ENCODE assay signal across 15 cellular contexts in the genomic region with DNA sequence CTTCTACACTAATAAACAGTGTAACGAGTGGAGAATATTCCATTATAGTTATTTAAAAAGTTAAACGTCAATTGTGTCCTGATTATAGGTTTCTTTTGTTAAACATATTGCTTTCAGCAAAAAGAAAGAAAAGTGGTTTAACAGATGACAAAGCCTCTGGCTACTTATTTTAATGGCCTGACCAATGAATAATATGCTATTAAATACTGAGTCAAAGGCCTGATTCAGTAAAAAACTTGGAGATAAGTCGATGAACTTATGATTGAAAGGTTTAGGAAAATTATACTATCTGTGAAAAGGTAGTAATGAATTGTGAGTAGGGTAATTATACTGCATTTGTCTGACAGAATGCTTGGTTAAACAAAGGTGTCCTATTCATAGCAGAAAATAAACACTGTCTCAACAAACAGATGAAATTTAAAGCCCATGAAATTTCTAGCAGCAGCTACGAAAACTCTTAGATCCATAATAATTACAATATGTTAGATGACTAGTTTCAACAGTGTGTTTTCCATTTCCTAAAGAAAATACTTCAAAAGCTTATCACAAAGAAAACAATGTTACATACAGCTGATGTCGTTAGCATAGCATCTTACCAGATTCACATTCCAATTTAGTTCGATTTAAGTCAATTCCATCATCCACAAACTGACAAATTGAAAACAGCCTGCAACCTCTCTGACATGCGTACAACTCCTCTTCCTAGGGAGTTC. TPM values are rescaled to one million over a fixed set of nuclear protein-coding genes. Genes with fewer than 3 reads are reported as not detected.
A peak's percentile ranks its signal among the peaks of the same experiment; 100 is the strongest.
DNase-seq lines count a peak whose midpoint lies in the region; ATAC-seq, FAIRE-seq and TF ChIP-seq lines count a peak whose summit lies in the region.
"Had no signal": no experiment of that assay in that cellular context is flagged by ENCODE, and none has a peak within 500 bp of the region (broad histone marks: within the 10 kb centered on the region; RNA-seq: fewer than 3 reads in every experiment).

No MANE protein-coding gene starts in this region.

- H3K4me3 Mint-ChIP-seq in progenitor cell of endocrine pancreas (ENCODE audit: low read depth): no peak overlapping the region

- peak overlapping the region; percentile 47 for H3K27ac Mint-ChIP-seq in progenitor cell of endocrine pancreas

- in situ Hi-C loops in HepG2 (cut with HindIII; ENCODE audit: extremely low pct_ligation_motif_present, low pct_unique_long_range_greater_than_20kb): no loop called here

- no peak overlapping the region for H2AFZ ChIP-seq in HepG2 (ENCODE audit: low read length)

- no peak overlapping the region for H3K4me3 ChIP-seq in HepG2 (replicated peaks in 1 of 3; ENCODE audit: insufficient read depth in 1 of 3, low read depth in 2 of 3, low read length in 3 of 3)
- H3K4me3 ChIP-seq: testis had no signal

- H4K20me1 ChIP-seq in HepG2 (ENCODE audit: insufficient read depth, low read length): peaks cover 5% of the 10 kb centered on the region

- ATAC-seq in HepG2 (no peak), HG03521 (IDR thresholded peaks at IDR 0.05; ENCODE audit: unreplicated experiment) (no peak)

- DNase-seq in HS-5 (ENCODE audit: low read depth) (peak; percentile 22), NCI-H748 treated with DMSO at 0.1 percent for 48 hours (lab: John Stamatoyannopoulos, UW) (peak; percentile 78), caudate nucleus (lab: John Stamatoyannopoulos, UW) (no peak), progenitor cell of endocrine pancreas (ENCODE audit: low spot score, unreplicated experiment) (no peak), HepG2 (ENCODE audit: low spot score) (no peak), cerebellum (ENCODE audit: low spot score) (no peak)
- DNase-seq: aorta, hippocampal formation, mesendoderm, testis had no signal

- 89% methylated on average over 7 of the region's 7 CpGs for WGBS in HepG2 (ENCODE audit: low lambda C conversion rate)

- TF ChIP-seq CTCF in progenitor cell of endocrine pancreas (IDR thresholded peaks at IDR 0.05; ENCODE audit: unreplicated experiment) (no peak), HepG2 (CRISPR knock-in tag; IDR thresholded peaks at IDR 0.05) (no peak)

- H3K36me3 ChIP-seq in HepG2 (replicated peaks in 1 of 2; ENCODE audit: control insufficient read depth in 1 of 2, insufficient read depth in 2 of 2, low read length in 2 of 2): peaks cover 5 to 27% of the 10 kb centered on the region in 2 experiments

- no peak overlapping the region for H3K9ac ChIP-seq in HepG2 (ENCODE audit: insufficient read depth, low read depth, low read length)

- no peaks in the 10 kb centered on the region for H3K9me3 ChIP-seq in HepG2 (ENCODE audit: low read length)
- H3K9me3 ChIP-seq: testis had no signal

- TF ChIP-seq POLR2A in HepG2 (IDR thresholded peaks at IDR 0.05; ENCODE audit: insufficient read depth in 1 of 2, low read depth in 2 of 2, low read length in 2 of 2): no peak

- POLR2A ChIA-PET in HepG2 (lab: Yijun Ruan, JAX): no interaction called here

- no peaks in the 10 kb centered on the region for H3K27me3 Mint-ChIP-seq in progenitor cell of endocrine pancreas

- TF ChIP-seq EP300 in HepG2 (IDR thresholded peaks at IDR 0.05; ENCODE audit: low read depth in 2 of 2, low read length in 2 of 2) (no peak), HepG2 (CRISPR knock-in tag; IDR thresholded peaks at IDR 0.05; ENCODE audit: borderline replicate concordance) (no peak)

- no peak for FAIRE-seq in HepG2 (lab: Jason Lieb, UNC)
- FAIRE-seq: D721Med, H1 had no signal

- CTCF ChIA-PET in HepG2 (lab: Yijun Ruan, JAX; ENCODE audit: low intra/inter-chr PET ratio, low total read pairs): no interaction called here

- H3K4me1 ChIP-seq in HepG2 (ENCODE audit: insufficient read depth, low read length): peaks cover 29% of the 10 kb centered on the region

- H3K4me2 ChIP-seq in HepG2 (ENCODE audit: low read depth, low read length): no peak overlapping the region

- no peaks in the 10 kb centered on the region for H3K9me3 Mint-ChIP-seq in progenitor cell of endocrine pancreas (ENCODE audit: low read depth)

- TF ChIP-seq RAD21 in HepG2 (CRISPR knock-in tag; IDR thresholded peaks at IDR 0.05): no peak

- H3K27ac ChIP-seq in caudate nucleus (ENCODE audit: low read depth, low read length): peak overlapping the region; percentile 22
- no peak overlapping the region for H3K27ac ChIP-seq in HepG2 (ENCODE audit: extremely low read length, insufficient read depth, low read length)
- H3K27ac ChIP-seq: testis had no signal

- intact Hi-C loops in HepG2 (cut with micrococcal nuclease; ENCODE audit: unreplicated experiment): no loop called here

- peaks cover 66% of the 10 kb centered on the region for H3K79me2 ChIP-seq in HepG2 (ENCODE audit: insufficient read depth, low read length)

- no TSS peak for BruUV-seq in HepG2 (replicated peaks; lab: Mats Ljungman, UMichigan)

- no peaks in the 10 kb centered on the region; a peak in 1 of 5 replicates for H3K27me3 ChIP-seq in HepG2 (ENCODE audit: control insufficient read depth in 1 of 2, insufficient read depth in 2 of 2, low read length in 2 of 2)
- H3K27me3 ChIP-seq: testis had no signal

- H3K36me3 Mint-ChIP-seq in progenitor cell of endocrine pancreas (ENCODE audit: insufficient read depth): peaks cover 9% of the 10 kb centered on the region

- H3K4me1 Mint-ChIP-seq in progenitor cell of endocrine pancreas (ENCODE audit: low read depth): peaks cover 7% of the 10 kb centered on the region

RNA-seq across cellular contexts. Expression of a gene that starts 6.2 kb away (rescaled TPM):
- total RNA-seq in progenitor cell of endocrine pancreas: 196 and 205 TPM in 2 replicates
- total RNA-seq in HepG2 (2016; rRNA removed; fragmentation: Illumina TruSeq; extraction: Trizol): 98.2 and 147 TPM in 2 replicates
- total RNA-seq in HepG2 (2016; cell fraction: cytosol; rRNA removed; fragmentation: Illumina TruSeq; extraction: Trizol; ENCODE audit: low read depth): 69.6 and 74.1 TPM in 2 replicates
- 103 and 155 TPM in 2 replicates for total RNA-seq in HepG2 (2016; cell fraction: insoluble cytoplasmic fraction; rRNA removed; fragmentation: Illumina TruSeq; extraction: Trizol)
- total RNA-seq in HepG2 (2016; cell fraction: membrane; rRNA removed; fragmentation: Illumina TruSeq; extraction: Trizol): 71.1 and 72.1 TPM in 2 replicates
- 118 and 122 TPM in 2 replicates for total RNA-seq in HepG2 (2016; cell fraction: nucleus; rRNA removed; fragmentation: Illumina TruSeq; extraction: Trizol)
- polyA plus RNA-seq in HepG2 (2011; rRNA removed): 354 and 363 TPM in 2 replicates
- 200 and 292 TPM in 2 replicates for polyA plus RNA-seq in HepG2 (2011; cell fraction: cytosol; rRNA removed)
- 51.7 and 67.8 TPM in 2 replicates for polyA plus RNA-seq in HepG2 (2011; cell fraction: nucleus; rRNA removed)
- polyA plus RNA-seq in HepG2 (2012): 215 and 233 TPM in 2 replicates
- 60.3 and 66.9 TPM in 2 replicates for polyA plus RNA-seq in HepG2 (2016; cell fraction: cytosol; fragmentation: Illumina TruSeq; extraction: Trizol; ENCODE audit: low read depth)
- 85.0 and 92.7 TPM in 2 replicates for polyA plus RNA-seq in HepG2 (2016; cell fraction: insoluble cytoplasmic fraction; fragmentation: Illumina TruSeq; extraction: Trizol; ENCODE audit: low read depth)
- polyA plus RNA-seq in HepG2 (2016; cell fraction: membrane; fragmentation: Illumina TruSeq; extraction: Trizol; ENCODE audit: low read depth): 53.7 and 61.9 TPM in 2 replicates
- 154 and 158 TPM in 2 replicates for polyA plus RNA-seq in HepG2 (2016; cell fraction: nucleus; fragmentation: Illumina TruSeq; extraction: Trizol; ENCODE audit: insufficient read depth, low read depth)
- 163 and 204 TPM in 2 replicates for polyA minus RNA-seq in HepG2 (2011; rRNA and poly(A)+ RNA removed; ENCODE audit: low replicate concordance)
- polyA minus RNA-seq in HepG2 (2011; cell fraction: cytosol; rRNA and poly(A)+ RNA removed): 93.6 and 117 TPM in 2 replicates
- 36.6 and 61.8 TPM in 2 replicates for polyA minus RNA-seq in HepG2 (2011; cell fraction: nucleus; rRNA and poly(A)+ RNA removed)
- 72.4 TPM for total RNA-seq in cerebellum

RNA-seq across cellular contexts. Expression of a gene that starts 6.6 kb away (rescaled TPM):
- total RNA-seq in progenitor cell of endocrine pancreas (6.5 and 6.7 TPM in 2 replicates), HepG2 (2016; rRNA removed; fragmentation: Illumina TruSeq; extraction: Trizol) (5.0 and 6.1 TPM in 2 replicates), cerebellum (7.8 TPM)
- 0.51 and 0.88 TPM in 2 replicates for total RNA-seq in HepG2 (2016; cell fraction: cytosol; rRNA removed; fragmentation: Illumina TruSeq; extraction: Trizol; ENCODE audit: low read depth)
- 4.8 and 6.8 TPM in 2 replicates for total RNA-seq in HepG2 (2016; cell fraction: insoluble cytoplasmic fraction; rRNA removed; fragmentation: Illumina TruSeq; extraction: Trizol)
- 1.6 and 1.8 TPM in 2 replicates for total RNA-seq in HepG2 (2016; cell fraction: membrane; rRNA removed; fragmentation: Illumina TruSeq; extraction: Trizol)
- total RNA-seq in HepG2 (2016; cell fraction: nucleus; rRNA removed; fragmentation: Illumina TruSeq; extraction: Trizol): 2.0 and 3.7 TPM in 2 replicates
- polyA plus RNA-seq in HepG2 (2011; rRNA removed): 3.6 and 3.8 TPM in 2 replicates
- 2.2 and 2.3 TPM in 2 replicates for polyA plus RNA-seq in HepG2 (2011; cell fraction: cytosol; rRNA removed)
- polyA plus RNA-seq in HepG2 (2011; cell fraction: nucleus; rRNA removed): 3.6 and 4.3 TPM in 2 replicates
- polyA plus RNA-seq in HepG2 (2012): 1.6 and 2.4 TPM in 2 replicates
- 0.37 and 0.94 TPM in 2 replicates for polyA plus RNA-seq in HepG2 (2016; cell fraction: cytosol; fragmentation: Illumina TruSeq; extraction: Trizol; ENCODE audit: low read depth)
- polyA plus RNA-seq in HepG2 (2016; cell fraction: insoluble cytoplasmic fraction; fragmentation: Illumina TruSeq; extraction: Trizol; ENCODE audit: low read depth): 5.2 and 8.7 TPM in 2 replicates
- 1.3 and 1.5 TPM in 2 replicates for polyA plus RNA-seq in HepG2 (2016; cell fraction: membrane; fragmentation: Illumina TruSeq; extraction: Trizol; ENCODE audit: low read depth)
- 3.7 and 5.4 TPM in 2 replicates for polyA plus RNA-seq in HepG2 (2016; cell fraction: nucleus; fragmentation: Illumina TruSeq; extraction: Trizol; ENCODE audit: insufficient read depth, low read depth)
- polyA minus RNA-seq in HepG2 (2011; rRNA and poly(A)+ RNA removed; ENCODE audit: low replicate concordance): 4.6 and 9.1 TPM in 2 replicates
- polyA minus RNA-seq in HepG2 (2011; cell fraction: cytosol; rRNA and poly(A)+ RNA removed): 1.5 and 2.2 TPM in 2 replicates
- 4.4 and 5.6 TPM in 2 replicates for polyA minus RNA-seq in HepG2 (2011; cell fraction: nucleus; rRNA and poly(A)+ RNA removed)

RNA-seq across cellular contexts. Expression of a gene that starts 28.8 kb away (rescaled TPM):
- total RNA-seq in progenitor cell of endocrine pancreas (0.20 and 0.84 TPM in 2 replicates), HepG2 (2016; rRNA removed; fragmentation: Illumina TruSeq; extraction: Trizol) (1.2 and 2.5 TPM in 2 replicates), cerebellum (not detected)
- total RNA-seq in HepG2 (2016; cell fraction: cytosol; rRNA removed; fragmentation: Illumina TruSeq; extraction: Trizol; ENCODE audit: low read depth): 0.71 and 0.79 TPM in 2 replicates
- total RNA-seq in HepG2 (2016; cell fraction: insoluble cytoplasmic fraction; rRNA removed; fragmentation: Illumina TruSeq; extraction: Trizol): 1.6 and 2.3 TPM in 2 replicates
- 1.5 and 2.4 TPM in 2 replicates for total RNA-seq in HepG2 (2016; cell fraction: membrane; rRNA removed; fragmentation: Illumina TruSeq; extraction: Trizol)
- total RNA-seq in HepG2 (2016; cell fraction: nucleus; rRNA removed; fragmentation: Illumina TruSeq; extraction: Trizol): 0.94 and 2.2 TPM in 2 replicates
- polyA plus RNA-seq in HepG2 (2011; rRNA removed): 13.5 and 14.0 TPM in 2 replicates
- polyA plus RNA-seq in HepG2 (2011; cell fraction: cytosol; rRNA removed): 9.6 and 10.4 TPM in 2 replicates
- 8.7 and 8.8 TPM in 2 replicates for polyA plus RNA-seq in HepG2 (2011; cell fraction: nucleus; rRNA removed)
- 2.3 and 3.2 TPM in 2 replicates for polyA plus RNA-seq in HepG2 (2012)
- 0.84 and 1.0 TPM in 2 replicates for polyA plus RNA-seq in HepG2 (2016; cell fraction: cytosol; fragmentation: Illumina TruSeq; extraction: Trizol; ENCODE audit: low read depth)
- polyA plus RNA-seq in HepG2 (2016; cell fraction: insoluble cytoplasmic fraction; fragmentation: Illumina TruSeq; extraction: Trizol; ENCODE audit: low read depth): 2.2 and 2.3 TPM in 2 replicates
- 1.7 and 2.9 TPM in 2 replicates for polyA plus RNA-seq in HepG2 (2016; cell fraction: membrane; fragmentation: Illumina TruSeq; extraction: Trizol; ENCODE audit: low read depth)
- polyA plus RNA-seq in HepG2 (2016; cell fraction: nucleus; fragmentation: Illumina TruSeq; extraction: Trizol; ENCODE audit: insufficient read depth, low read depth): 4.1 and 4.2 TPM in 2 replicates
- 9.7 TPM in 1 of 2 replicates, not detected in the other for polyA minus RNA-seq in HepG2 (2011; rRNA and poly(A)+ RNA removed; ENCODE audit: low replicate concordance)
- polyA minus RNA-seq in HepG2 (2011; cell fraction: cytosol; rRNA and poly(A)+ RNA removed): 2.0 and 2.6 TPM in 2 replicates
- polyA minus RNA-seq in HepG2 (2011; cell fraction: nucleus; rRNA and poly(A)+ RNA removed): 2.6 and 4.4 TPM in 2 replicates
- total RNA-seq: aorta, H1, pulmonary artery endothelial cell, RPMI7951 had no signal
- polyA plus RNA-seq: aorta, H1 had no signal

Comparison
In these comparisons a context has a peak if more than half of its experiments do, and no peak if none do; other contexts are left out.
1. DNase-seq: peak in HS-5 (single experiment) and NCI-H748 treated with DMSO at 0.1 percent for 48 hours (single experiment); none in caudate nucleus (0 of 61), progenitor cell of endocrine pancreas (single experiment), HepG2 (single experiment) and cerebellum (single experiment).